8 cellular contexts compared by ENCODE assay signal in the genomic region with DNA sequence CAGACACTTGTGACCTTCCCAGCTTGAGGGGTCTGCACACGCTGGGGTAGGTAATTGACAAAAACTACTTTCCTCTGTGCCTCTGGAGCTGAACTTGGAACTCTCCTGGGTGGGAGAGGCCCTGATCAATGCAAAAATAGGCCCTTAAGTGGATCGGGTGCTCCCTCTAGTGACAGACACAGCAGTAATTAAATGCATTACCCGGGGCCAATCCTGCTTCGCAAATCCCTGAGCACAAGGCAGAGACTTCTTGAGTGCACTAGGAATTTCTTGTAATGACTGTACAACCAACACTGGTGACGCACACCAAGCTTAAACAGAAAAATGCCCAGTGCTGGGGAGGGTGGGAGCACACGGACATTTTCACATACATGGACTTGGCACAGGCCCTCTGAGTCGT. TPM values are rescaled to one million over a fixed set of nuclear protein-coding genes. Genes with fewer than 3 reads are reported as not detected.
DNase-seq lines count a peak whose midpoint lies in the region; ATAC-seq and TF ChIP-seq lines count a peak whose summit lies in the region.

No MANE protein-coding gene starts in this region.

- CTCF ChIA-PET in BJ (lab: Yijun Ruan, JAX) = interaction anchor here (0.6 to 6.0 kb wide), 42 partner anchors 9 to 331 kb away, joined by 3 to 72 read pairs (median 5); a partner anchor contains a TSS
- CTCF ChIA-PET in activated CD8-positive, alpha-beta memory T cell treated with anti-CD3 and anti-CD28 coated beads, Interleukin-2, amount 10 ng/mL, durations not matched to agents 7 days and 5 days (lab: Charles Lee) = interaction anchor here (0.7 to 3.8 kb wide), 23 partner anchors 9 to 451 kb away, joined by 3 to 25 read pairs (median 3); a partner anchor contains a TSS
- CTCF ChIA-PET in naive thymus-derived CD4-positive, alpha-beta T cell (lab: Charles Lee) = interaction anchor here (0.7 to 2.4 kb wide), 6 partner anchors 11 to 138 kb away, joined by 3 to 11 read pairs (median 6); a partner anchor contains a TSS

- no peak overlapping the region for H3K4me3 Mint-ChIP-seq in activated CD8-positive, alpha-beta memory T cell treated with anti-CD3 and anti-CD28 coated beads, Interleukin-2, amount 10 ng/mL, durations not matched to agents 7 days and 5 days
- H3K4me3 Mint-ChIP-seq in naive thymus-derived CD4-positive, alpha-beta T cell = peak overlapping the region in 2 of 10 donors; percentile 30 to 41
- peak overlapping the region; percentile 45 for H3K4me3 Mint-ChIP-seq in type B pancreatic cell

- H3K9me3 ChIP-seq in naive thymus-derived CD4-positive, alpha-beta T cell (ENCODE audit: control insufficient read depth in 2 of 3, low read length in 3 of 3) = no peaks in the 10 kb centered on the region

- peaks cover 16% of the 10 kb centered on the region for H3K4me1 Mint-ChIP-seq in activated CD8-positive, alpha-beta memory T cell treated with anti-CD3 and anti-CD28 coated beads, Interleukin-2, amount 10 ng/mL, durations not matched to agents 7 days and 5 days
- peaks cover 7 to 36% (median 23%) of the 10 kb centered on the region in 7 donors for H3K4me1 Mint-ChIP-seq in naive thymus-derived CD4-positive, alpha-beta T cell
- peaks cover 6% of the 10 kb centered on the region for H3K4me1 Mint-ChIP-seq in type B pancreatic cell (ENCODE audit: unreplicated experiment)

- no peaks in the 10 kb centered on the region for H3K27me3 ChIP-seq in BJ (ENCODE audit: control insufficient read depth, insufficient read depth, low read length)
- H3K27me3 ChIP-seq in naive thymus-derived CD4-positive, alpha-beta T cell (ENCODE audit: control insufficient read depth in 2 of 2, insufficient read depth in 2 of 2, low read length in 2 of 2) = no peaks in the 10 kb centered on the region

- POLR2A ChIA-PET in BJ (lab: Charles Lee) = interaction anchor here (1.2 kb wide), 1 partner anchor 10 kb away, joined by 4 read pairs; no protein-coding TSS in a partner anchor
- POLR2A ChIA-PET in naive thymus-derived CD4-positive, alpha-beta T cell (lab: Charles Lee) = interaction anchor here (0.8 kb wide), 1 partner anchor 30 kb away, joined by 4 read pairs; no protein-coding TSS in a partner anchor

- peaks cover 13% of the 10 kb centered on the region for H3K27me3 Mint-ChIP-seq in activated CD8-positive, alpha-beta memory T cell treated with anti-CD3 and anti-CD28 coated beads, Interleukin-2, amount 10 ng/mL, durations not matched to agents 7 days and 5 days
- peaks cover 0 to 24% (median 0%) of the 10 kb centered on the region in 5 donors for H3K27me3 Mint-ChIP-seq in naive thymus-derived CD4-positive, alpha-beta T cell
- peaks cover 23% of the 10 kb centered on the region for H3K27me3 Mint-ChIP-seq in type B pancreatic cell

- TF ChIP-seq CTCF in BJ (IDR thresholded peaks at IDR 0.05; ENCODE audit: insufficient read depth, low read depth, low read length) = peak; percentile 81
- TF ChIP-seq CTCF in epithelial cell of esophagus (IDR thresholded peaks at IDR 0.05; ENCODE audit: insufficient read depth, low read depth, low read length, missing control alignments) = peak; percentile 65
- peak; percentile 83 for TF ChIP-seq CTCF in type B pancreatic cell (conservative IDR thresholded peaks at IDR 0.05)

- H3K36me3 ChIP-seq in BJ (ENCODE audit: control insufficient read depth, insufficient read depth, low read length) = no peaks in the 10 kb centered on the region
- H3K36me3 ChIP-seq in naive thymus-derived CD4-positive, alpha-beta T cell (ENCODE audit: control insufficient read depth in 2 of 3, insufficient read depth in 3 of 3, low read length in 3 of 3) = no peaks in the 10 kb centered on the region

- peak; percentile 72 for ATAC-seq in activated CD8-positive, alpha-beta memory T cell treated with anti-CD3 and anti-CD28 coated beads, Interleukin-2, amount 10 ng/mL, durations not matched to agents 7 days and 5 days
- peak; percentile 82 for ATAC-seq in naive thymus-derived CD4-positive, alpha-beta T cell
- ATAC-seq in HG02938 (IDR thresholded peaks at IDR 0.05; ENCODE audit: unreplicated experiment) = no peak

- no peak overlapping the region for H3K27ac ChIP-seq in naive thymus-derived CD4-positive, alpha-beta T cell (ENCODE audit: low read depth, low read length)

- no peaks in the 10 kb centered on the region for H3K36me3 Mint-ChIP-seq in activated CD8-positive, alpha-beta memory T cell treated with anti-CD3 and anti-CD28 coated beads, Interleukin-2, amount 10 ng/mL, durations not matched to agents 7 days and 5 days
- H3K36me3 Mint-ChIP-seq in naive thymus-derived CD4-positive, alpha-beta T cell = no peaks in the 10 kb centered on the region
- no peaks in the 10 kb centered on the region for H3K36me3 Mint-ChIP-seq in type B pancreatic cell

- H3K4me1 ChIP-seq in naive thymus-derived CD4-positive, alpha-beta T cell (ENCODE audit: control insufficient read depth in 2 of 2, insufficient read depth in 2 of 2, low read length in 2 of 2) = peaks cover 16 to 29% of the 10 kb centered on the region in 2 donors

- no peak overlapping the region for H3K27ac Mint-ChIP-seq in activated CD8-positive, alpha-beta memory T cell treated with anti-CD3 and anti-CD28 coated beads, Interleukin-2, amount 10 ng/mL, durations not matched to agents 7 days and 5 days
- H3K27ac Mint-ChIP-seq in naive thymus-derived CD4-positive, alpha-beta T cell = peak overlapping the region in 4 of 9 donors; percentile 7 to 90 (median 31)
- H3K27ac Mint-ChIP-seq in type B pancreatic cell = peak overlapping the region; percentile 25

- intact Hi-C loops in naive thymus-derived CD4-positive, alpha-beta T cell (cut with micrococcal nuclease) = loop anchor here (1.0 to 10.0 kb wide), 7 partner anchors 34 to 533 kb away; no protein-coding TSS in a partner anchor

- DNase-seq in BJ (ENCODE audit: low read depth) (peak; percentile 37), H4 (ENCODE audit: low spot score) (peak; percentile 89), NCI-H748 (lab: John Stamatoyannopoulos, UW; ENCODE audit: unreplicated experiment) (peak; percentile 82), epithelial cell of esophagus (ENCODE audit: low read depth) (peak; percentile 86), type B pancreatic cell (ENCODE audit: extremely low spot score, unreplicated experiment) (no peak)
- peak; percentile 68 for DNase-seq in activated CD8-positive, alpha-beta memory T cell treated with anti-CD3 and anti-CD28 coated beads, Interleukin-2, amount 10 ng/mL, durations not matched to agents 7 days and 5 days
- DNase-seq in naive thymus-derived CD4-positive, alpha-beta T cell = peak in 8 of 9 donors; percentile 34 to 72 (median 58)

- H3K4me3 ChIP-seq in BJ (ENCODE audit: low read depth, low read length) (no peak overlapping the region), epithelial cell of esophagus (ENCODE audit: low read length) (no peak overlapping the region)
- no peak overlapping the region for H3K4me3 ChIP-seq in naive thymus-derived CD4-positive, alpha-beta T cell (ENCODE audit: low read length)

- no peaks in the 10 kb centered on the region for H3K9me3 Mint-ChIP-seq in activated CD8-positive, alpha-beta memory T cell treated with anti-CD3 and anti-CD28 coated beads, Interleukin-2, amount 10 ng/mL, durations not matched to agents 7 days and 5 days (ENCODE audit: low read depth)
- H3K9me3 Mint-ChIP-seq in naive thymus-derived CD4-positive, alpha-beta T cell = no peaks in the 10 kb centered on the region
- no peaks in the 10 kb centered on the region for H3K9me3 Mint-ChIP-seq in type B pancreatic cell

RNA-seq across cellular contexts. Expression of a gene that starts 10.6 kb away (rescaled TPM):
- 47.7 and 79.4 TPM in 2 replicates for polyA plus RNA-seq in BJ (2011; rRNA removed)
- polyA minus RNA-seq in BJ (2011; rRNA and poly(A)+ RNA removed) = 45.7 and 54.4 TPM in 2 replicates
- total RNA-seq in H4 (2014; rRNA removed; shearing (Covaris generic)) = 284 and 324 TPM in 2 replicates
- total RNA-seq in activated CD8-positive, alpha-beta memory T cell treated with anti-CD3 and anti-CD28 coated beads, Interleukin-2, amount 10 ng/mL, durations not matched to agents 7 days and 5 days = 100 to 1,000 TPM; 311 to 421 TPM
- total RNA-seq in naive thymus-derived CD4-positive, alpha-beta T cell = 100 to 1,000 TPM in 1 of 5 experiments, 10 to 100 TPM in 4; 15.3 to 141 (median 44.1) TPM
- polyA plus RNA-seq in naive thymus-derived CD4-positive, alpha-beta T cell = 10 to 100 TPM; 15.8 to 20.4 TPM
- 40.7 and 91.3 TPM in 2 replicates for total RNA-seq in type B pancreatic cell (ENCODE audit: low replicate concordance)

RNA-seq across cellular contexts. Expression of a gene that starts 24.9 kb away (rescaled TPM):
- not detected in 2 replicates for polyA plus RNA-seq in BJ (2011; rRNA removed)
- polyA minus RNA-seq in BJ (2011; rRNA and poly(A)+ RNA removed) = not detected in 2 replicates
- total RNA-seq in H4 (2014; rRNA removed; shearing (Covaris generic)) = not detected in 2 replicates
- total RNA-seq in activated CD8-positive, alpha-beta memory T cell treated with anti-CD3 and anti-CD28 coated beads, Interleukin-2, amount 10 ng/mL, durations not matched to agents 7 days and 5 days = not detected
- total RNA-seq in naive thymus-derived CD4-positive, alpha-beta T cell = not detected
- not detected for polyA plus RNA-seq in naive thymus-derived CD4-positive, alpha-beta T cell
- 0.05 and 0.22 TPM in 2 replicates for total RNA-seq in type B pancreatic cell (ENCODE audit: low replicate concordance)

RNA-seq across cellular contexts. Expression of a gene that starts 32.5 kb away (rescaled TPM):
- polyA plus RNA-seq in BJ (2011; rRNA removed) = 485 and 838 TPM in 2 replicates
- polyA minus RNA-seq in BJ (2011; rRNA and poly(A)+ RNA removed) = 1,758 and 1,906 TPM in 2 replicates
- total RNA-seq in H4 (2014; rRNA removed; shearing (Covaris generic)) = 1,100 and 1,282 TPM in 2 replicates
- 1,000 to 10,000 TPM; 2,244 to 2,759 TPM for total RNA-seq in activated CD8-positive, alpha-beta memory T cell treated with anti-CD3 and anti-CD28 coated beads, Interleukin-2, amount 10 ng/mL, durations not matched to agents 7 days and 5 days
- 1,000 to 10,000 TPM; 2,549 to 3,799 (median 3,242) TPM for total RNA-seq in naive thymus-derived CD4-positive, alpha-beta T cell
- polyA plus RNA-seq in naive thymus-derived CD4-positive, alpha-beta T cell = 1,000 to 10,000 TPM in 1 of 2 donors, 100 to 1,000 TPM in 1; 740 to 1,050 TPM
- total RNA-seq in type B pancreatic cell (ENCODE audit: low replicate concordance) = 1,799 and 2,072 TPM in 2 replicates

RNA-seq across cellular contexts. Expression of a gene that starts 34.1 kb away (rescaled TPM):
- 0.10 and 0.15 TPM in 2 replicates for polyA plus RNA-seq in BJ (2011; rRNA removed)
- 0.24 TPM in 1 of 2 replicates, not detected in the other for polyA minus RNA-seq in BJ (2011; rRNA and poly(A)+ RNA removed)
- total RNA-seq in H4 (2014; rRNA removed; shearing (Covaris generic)) = not detected in 2 replicates
- 10 to 100 TPM; 14.1 to 23.0 TPM for total RNA-seq in activated CD8-positive, alpha-beta memory T cell treated with anti-CD3 and anti-CD28 coated beads, Interleukin-2, amount 10 ng/mL, durations not matched to agents 7 days and 5 days
- 10 to 100 TPM in 3 of 5 experiments, 1 to 10 TPM in 2; 9.3 to 15.7 (median 13.6) TPM for total RNA-seq in naive thymus-derived CD4-positive, alpha-beta T cell
- polyA plus RNA-seq in naive thymus-derived CD4-positive, alpha-beta T cell = under 1 TPM; 0.33 to 0.71 TPM
- total RNA-seq in type B pancreatic cell (ENCODE audit: low replicate concordance) = 8.1 and 14.0 TPM in 2 replicates

RNA-seq across cellular contexts. Expression of a gene that starts 41.6 kb away (rescaled TPM):
- 0.93 and 1.3 TPM in 2 replicates for polyA plus RNA-seq in BJ (2011; rRNA removed)
- not detected in 2 replicates for polyA minus RNA-seq in BJ (2011; rRNA and poly(A)+ RNA removed)
- total RNA-seq in H4 (2014; rRNA removed; shearing (Covaris generic)) = not detected in 2 replicates
- total RNA-seq in activated CD8-positive, alpha-beta memory T cell treated with anti-CD3 and anti-CD28 coated beads, Interleukin-2, amount 10 ng/mL, durations not matched to agents 7 days and 5 days = not detected
- not detected for total RNA-seq in naive thymus-derived CD4-positive, alpha-beta T cell
- not detected for polyA plus RNA-seq in naive thymus-derived CD4-positive, alpha-beta T cell
- 2.6 and 2.8 TPM in 2 replicates for total RNA-seq in type B pancreatic cell (ENCODE audit: low replicate concordance)
